In the genomic region with DNA sequence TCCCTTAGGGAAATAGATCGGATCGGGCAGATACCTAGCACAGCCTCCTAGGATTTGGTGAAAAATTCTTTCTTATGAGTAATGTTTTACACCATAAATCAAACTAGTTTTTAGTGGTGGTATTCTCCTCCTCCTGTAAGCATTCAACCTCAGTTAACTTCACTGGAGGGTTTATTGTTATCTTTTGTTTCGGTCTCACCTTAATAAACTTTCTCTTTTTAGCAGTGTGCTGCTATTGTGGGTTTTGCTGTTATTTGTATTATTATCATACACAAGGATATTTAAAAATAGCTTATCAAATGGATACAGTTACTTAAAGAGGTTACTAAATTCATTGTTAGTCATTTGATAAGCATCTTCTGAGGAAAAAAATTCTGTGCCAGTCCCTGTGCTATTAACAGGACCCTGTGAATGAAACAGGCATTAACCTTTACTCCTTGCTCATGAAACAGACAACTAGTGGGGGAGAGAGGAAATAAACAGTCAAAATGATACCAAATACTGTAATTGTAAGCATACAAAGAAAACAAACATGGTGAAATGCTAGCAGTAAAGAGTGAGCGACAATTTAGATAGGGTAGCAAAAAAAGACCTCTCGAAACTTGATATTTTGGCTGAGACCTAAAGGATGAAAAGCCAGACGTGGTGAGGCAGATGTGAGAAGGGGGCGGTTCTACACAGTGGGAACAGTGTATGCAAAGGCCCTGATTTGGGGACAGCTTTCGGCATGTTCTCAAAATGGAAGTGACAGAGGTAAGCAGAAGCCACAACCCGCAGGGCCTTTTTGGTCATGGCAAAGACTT, we compare ENCODE assay signal across 1 cellular context.
A peak's percentile ranks its signal among the peaks of the same experiment; 100 is the strongest.
TF ChIP-seq lines count a peak whose summit lies in the region.

No MANE protein-coding gene starts in this region.

TF ChIP-seq in GM12878, 131 proteins besides CTCF, POLR2A, EP300 and RAD21 (continued from another document and continues in another):
- no peak for TF ChIP-seq ZNF687 (IDR thresholded peaks at IDR 0.05)
- TF ChIP-seq, protein P1, sequence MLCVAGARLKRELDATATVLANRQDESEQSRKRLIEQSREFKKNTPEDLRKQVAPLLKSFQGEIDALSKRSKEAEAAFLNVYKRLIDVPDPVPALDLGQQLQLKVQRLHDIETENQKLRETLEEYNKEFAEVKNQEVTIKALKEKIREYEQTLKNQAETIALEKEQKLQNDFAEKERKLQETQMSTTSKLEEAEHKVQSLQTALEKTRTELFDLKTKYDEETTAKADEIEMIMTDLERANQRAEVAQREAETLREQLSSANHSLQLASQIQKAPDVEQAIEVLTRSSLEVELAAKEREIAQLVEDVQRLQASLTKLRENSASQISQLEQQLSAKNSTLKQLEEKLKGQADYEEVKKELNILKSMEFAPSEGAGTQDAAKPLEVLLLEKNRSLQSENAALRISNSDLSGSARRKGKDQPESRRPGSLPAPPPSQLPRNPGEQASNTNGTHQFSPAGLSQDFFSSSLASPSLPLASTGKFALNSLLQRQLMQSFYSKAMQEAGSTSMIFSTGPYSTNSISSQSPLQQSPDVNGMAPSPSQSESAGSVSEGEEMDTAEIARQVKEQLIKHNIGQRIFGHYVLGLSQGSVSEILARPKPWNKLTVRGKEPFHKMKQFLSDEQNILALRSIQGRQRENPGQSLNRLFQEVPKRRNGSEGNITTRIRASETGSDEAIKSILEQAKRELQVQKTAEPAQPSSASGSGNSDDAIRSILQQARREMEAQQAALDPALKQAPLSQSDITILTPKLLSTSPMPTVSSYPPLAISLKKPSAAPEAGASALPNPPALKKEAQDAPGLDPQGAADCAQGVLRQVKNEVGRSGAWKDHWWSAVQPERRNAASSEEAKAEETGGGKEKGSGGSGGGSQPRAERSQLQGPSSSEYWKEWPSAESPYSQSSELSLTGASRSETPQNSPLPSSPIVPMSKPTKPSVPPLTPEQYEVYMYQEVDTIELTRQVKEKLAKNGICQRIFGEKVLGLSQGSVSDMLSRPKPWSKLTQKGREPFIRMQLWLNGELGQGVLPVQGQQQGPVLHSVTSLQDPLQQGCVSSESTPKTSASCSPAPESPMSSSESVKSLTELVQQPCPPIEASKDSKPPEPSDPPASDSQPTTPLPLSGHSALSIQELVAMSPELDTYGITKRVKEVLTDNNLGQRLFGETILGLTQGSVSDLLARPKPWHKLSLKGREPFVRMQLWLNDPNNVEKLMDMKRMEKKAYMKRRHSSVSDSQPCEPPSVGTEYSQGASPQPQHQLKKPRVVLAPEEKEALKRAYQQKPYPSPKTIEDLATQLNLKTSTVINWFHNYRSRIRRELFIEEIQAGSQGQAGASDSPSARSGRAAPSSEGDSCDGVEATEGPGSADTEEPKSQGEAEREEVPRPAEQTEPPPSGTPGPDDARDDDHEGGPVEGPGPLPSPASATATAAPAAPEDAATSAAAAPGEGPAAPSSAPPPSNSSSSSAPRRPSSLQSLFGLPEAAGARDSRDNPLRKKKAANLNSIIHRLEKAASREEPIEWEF (IDR thresholded peaks at IDR 0.05; ENCODE audit: insufficient replicate concordance, low read depth, low read length) = no peak
- no peak for TF ChIP-seq MTA3 (IDR thresholded peaks at IDR 0.05; ENCODE audit: borderline replicate concordance, low read length)
- peak; percentile 62 for TF ChIP-seq NFIC (IDR thresholded peaks at IDR 0.05; ENCODE audit: low read depth, low read length)
- TF ChIP-seq, protein P2, sequence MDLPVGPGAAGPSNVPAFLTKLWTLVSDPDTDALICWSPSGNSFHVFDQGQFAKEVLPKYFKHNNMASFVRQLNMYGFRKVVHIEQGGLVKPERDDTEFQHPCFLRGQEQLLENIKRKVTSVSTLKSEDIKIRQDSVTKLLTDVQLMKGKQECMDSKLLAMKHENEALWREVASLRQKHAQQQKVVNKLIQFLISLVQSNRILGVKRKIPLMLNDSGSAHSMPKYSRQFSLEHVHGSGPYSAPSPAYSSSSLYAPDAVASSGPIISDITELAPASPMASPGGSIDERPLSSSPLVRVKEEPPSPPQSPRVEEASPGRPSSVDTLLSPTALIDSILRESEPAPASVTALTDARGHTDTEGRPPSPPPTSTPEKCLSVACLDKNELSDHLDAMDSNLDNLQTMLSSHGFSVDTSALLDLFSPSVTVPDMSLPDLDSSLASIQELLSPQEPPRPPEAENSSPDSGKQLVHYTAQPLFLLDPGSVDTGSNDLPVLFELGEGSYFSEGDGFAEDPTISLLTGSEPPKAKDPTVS (IDR thresholded peaks at IDR 0.05; ENCODE audit: low read depth, low read length) = no peak
- peak; percentile 62; the same call in 1 of the 2 replicates for TF ChIP-seq ATF2 (IDR thresholded peaks at IDR 0.05; ENCODE audit: low read length)
- TF ChIP-seq MEF2B (IDR thresholded peaks at IDR 0.05; ENCODE audit: partially characterized antibody, poor library complexity, severe bottlenecking) = peak; percentile 87
- 0 out of 2 replicates have a peak, but pooled peaks have one; percentile 21 for TF ChIP-seq MXI1 (IDR thresholded peaks at IDR 0.05; ENCODE audit: low read depth, low read length)
- TF ChIP-seq ETV6 (conservative IDR thresholded peaks at IDR 0.05 in 1 of 2, IDR thresholded peaks at IDR 0.05 in 1 of 2; ENCODE audit: borderline replicate concordance in 1 of 2, low read depth in 1 of 2) = peak in 1 of 2 experiments; percentile 76; a peak in 1 of 4 replicates
- TF ChIP-seq NBN (IDR thresholded peaks at IDR 0.05) = 0 out of 2 replicates have a peak, but pooled peaks have one; percentile 46
- peak; percentile 39 for TF ChIP-seq ATF7 (IDR thresholded peaks at IDR 0.05; ENCODE audit: low read depth)
- TF ChIP-seq ZSCAN29 (IDR thresholded peaks at IDR 0.05) = no peak
- 0 out of 2 replicates have a peak, but pooled peaks have one; percentile 30 for TF ChIP-seq GABPA (IDR thresholded peaks at IDR 0.05; ENCODE audit: low read depth)
- peak; percentile 61 for TF ChIP-seq IKZF1 (conservative IDR thresholded peaks at IDR 0.05)
- TF ChIP-seq RB1 (IDR thresholded peaks at IDR 0.05; ENCODE audit: borderline replicate concordance) = no peak
- TF ChIP-seq POU2F2 (IDR thresholded peaks at IDR 0.05; ENCODE audit: borderline replicate concordance, low read depth, low read length) = peak; percentile 86; the same call in 2 of the 3 replicates
- TF ChIP-seq USF2 (IDR thresholded peaks at IDR 0.05; ENCODE audit: borderline replicate concordance, low read depth, low read length) = no peak
- peak; percentile 68 for TF ChIP-seq YY1 (IDR thresholded peaks at IDR 0.05; ENCODE audit: low read depth, low read length)
- TF ChIP-seq IKZF2 (IDR thresholded peaks at IDR 0.05) = peak; percentile 37 to 74; a peak in 3 of 4 replicates
- TF ChIP-seq SKIL (IDR thresholded peaks at IDR 0.05; ENCODE audit: low read depth, poor library complexity, severe bottlenecking) = peak; percentile 72
- peak; percentile 28; the same call in 1 of the 2 replicates for TF ChIP-seq MLLT1 (IDR thresholded peaks at IDR 0.05)
- TF ChIP-seq DPF2 (IDR thresholded peaks at IDR 0.05) = peak; percentile 58
- TF ChIP-seq CBFB (IDR thresholded peaks at IDR 0.05; ENCODE audit: low read depth) = peak; percentile 39; the same call in 1 of the 2 replicates
- peak; percentile 76 for TF ChIP-seq NR2F1 (conservative IDR thresholded peaks at IDR 0.05)
- TF ChIP-seq ZBED1 (IDR thresholded peaks at IDR 0.05; ENCODE audit: borderline replicate concordance) = no peak
- TF ChIP-seq, protein P3, sequence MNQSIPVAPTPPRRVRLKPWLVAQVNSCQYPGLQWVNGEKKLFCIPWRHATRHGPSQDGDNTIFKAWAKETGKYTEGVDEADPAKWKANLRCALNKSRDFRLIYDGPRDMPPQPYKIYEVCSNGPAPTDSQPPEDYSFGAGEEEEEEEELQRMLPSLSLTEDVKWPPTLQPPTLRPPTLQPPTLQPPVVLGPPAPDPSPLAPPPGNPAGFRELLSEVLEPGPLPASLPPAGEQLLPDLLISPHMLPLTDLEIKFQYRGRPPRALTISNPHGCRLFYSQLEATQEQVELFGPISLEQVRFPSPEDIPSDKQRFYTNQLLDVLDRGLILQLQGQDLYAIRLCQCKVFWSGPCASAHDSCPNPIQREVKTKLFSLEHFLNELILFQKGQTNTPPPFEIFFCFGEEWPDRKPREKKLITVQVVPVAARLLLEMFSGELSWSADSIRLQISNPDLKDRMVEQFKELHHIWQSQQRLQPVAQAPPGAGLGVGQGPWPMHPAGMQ (IDR thresholded peaks at IDR 0.05; ENCODE audit: borderline replicate concordance) = no peak
- peak; percentile 50; the same call in 1 of the 2 replicates for TF ChIP-seq TBL1XR1 (IDR thresholded peaks at IDR 0.05; ENCODE audit: low read depth, low read length)
- TF ChIP-seq ZNF217 (IDR thresholded peaks at IDR 0.05) = peak; percentile 68; the same call in 1 of the 2 replicates
- TF ChIP-seq JUNB (IDR thresholded peaks at IDR 0.05) = peak; percentile 74
- TF ChIP-seq RUNX3 (IDR thresholded peaks at IDR 0.05; ENCODE audit: low read length) = peak; percentile 81
- peak; percentile 84; the same call in 1 of the 2 replicates for TF ChIP-seq RCOR1 (conservative IDR thresholded peaks at IDR 0.05; ENCODE audit: low read depth, low read length)
